In genomic region chr12:64403708-64404469, GRCh38 we compare ENCODE assay signal across 1 cellular context.
A peak's percentile ranks its signal among the peaks of the same experiment; 100 is the strongest.
TF ChIP-seq lines count a peak whose summit lies in the region.

XPOT (plus strand) TSS chr12:64404392; CDS start chr12:64410036, 5,644 bp downstream.

TF ChIP-seq in WTC11, 78 proteins besides CTCF, POLR2A, EP300 and RAD21 (continued from another document):
- TF ChIP-seq USF2 (CRISPR knock-in tag; IDR thresholded peaks at IDR 0.05) (peak; percentile 74), ATF2 (CRISPR knock-in tag; IDR thresholded peaks at IDR 0.05; ENCODE audit: borderline replicate concordance, low read depth) (no peak), GABPB1 (CRISPR knock-in tag; IDR thresholded peaks at IDR 0.05) (peak; percentile 76), TCF7 (CRISPR knock-in tag; IDR thresholded peaks at IDR 0.05; ENCODE audit: low read depth) (no peak), TEAD4 (CRISPR knock-in tag; IDR thresholded peaks at IDR 0.05) (no peak), ZNF281 (CRISPR knock-in tag; IDR thresholded peaks at IDR 0.05) (no peak), CDX4 (CRISPR knock-in tag; IDR thresholded peaks at IDR 0.05; ENCODE audit: borderline replicate concordance) (no peak), HMGA2 (CRISPR knock-in tag; IDR thresholded peaks at IDR 0.05) (0 out of 2 replicates have a peak, but pooled peaks have one; percentile 42), CREB1 (CRISPR knock-in tag; IDR thresholded peaks at IDR 0.05) (no peak), NFE2L1 (CRISPR knock-in tag; IDR thresholded peaks at IDR 0.05) (no peak), ZSCAN18 (CRISPR knock-in tag; IDR thresholded peaks at IDR 0.05) (no peak), FOXJ3 (CRISPR knock-in tag; IDR thresholded peaks at IDR 0.05; ENCODE audit: borderline replicate concordance) (no peak), SMAD3 (CRISPR knock-in tag; IDR thresholded peaks at IDR 0.05; ENCODE audit: borderline replicate concordance) (no peak), ERG (CRISPR knock-in tag; IDR thresholded peaks at IDR 0.05) (no peak), PRRX2 (CRISPR knock-in tag; IDR thresholded peaks at IDR 0.05) (no peak), ZNF317 (CRISPR knock-in tag; IDR thresholded peaks at IDR 0.05; ENCODE audit: borderline replicate concordance, low read depth) (no peak), ETV6 (CRISPR knock-in tag; IDR thresholded peaks at IDR 0.05) (0 out of 2 replicates have a peak, but pooled peaks have one; percentile 7), MXD4 (CRISPR knock-in tag; IDR thresholded peaks at IDR 0.05; ENCODE audit: borderline replicate concordance) (no peak), FOXK1 (CRISPR knock-in tag; IDR thresholded peaks at IDR 0.05) (no peak; the same call in none of the 2 replicates), E2F1 (CRISPR knock-in tag; IDR thresholded peaks at IDR 0.05) (no peak), PRDM15 (CRISPR knock-in tag; IDR thresholded peaks at IDR 0.05) (no peak), SP1 (CRISPR knock-in tag; conservative IDR thresholded peaks at IDR 0.05) (peak; percentile 82), IRF1 (CRISPR knock-in tag; IDR thresholded peaks at IDR 0.05) (no peak), USF1 (CRISPR knock-in tag; IDR thresholded peaks at IDR 0.05) (peak; percentile 44; the same call in 1 of the 2 replicates), ELF4 (CRISPR knock-in tag; IDR thresholded peaks at IDR 0.05; ENCODE audit: low read depth) (no peak), KAT7 (CRISPR knock-in tag; IDR thresholded peaks at IDR 0.05; ENCODE audit: borderline replicate concordance) (no peak), ARID4B (CRISPR knock-in tag; IDR thresholded peaks at IDR 0.05; ENCODE audit: borderline replicate concordance) (no peak; the same call in 1 of the 2 replicates), ZNF232 (CRISPR knock-in tag; IDR thresholded peaks at IDR 0.05) (no peak), GRHL2 (CRISPR knock-in tag; IDR thresholded peaks at IDR 0.05; ENCODE audit: insufficient replicate concordance, severe bottlenecking) (no peak), SMAD4 (CRISPR knock-in tag; IDR thresholded peaks at IDR 0.05) (no peak), ESRRA (CRISPR knock-in tag; IDR thresholded peaks at IDR 0.05; ENCODE audit: borderline replicate concordance) (no peak), EMX1 (CRISPR knock-in tag; IDR thresholded peaks at IDR 0.05) (no peak), MLX (CRISPR knock-in tag; IDR thresholded peaks at IDR 0.05) (no peak), IRF2 (CRISPR knock-in tag; IDR thresholded peaks at IDR 0.05; ENCODE audit: borderline replicate concordance, low read depth) (no peak), NR2C2 (CRISPR knock-in tag; IDR thresholded peaks at IDR 0.05) (no peak)
